Comparison of ENCODE assay signal across 1 cellular context in the genomic region with DNA sequence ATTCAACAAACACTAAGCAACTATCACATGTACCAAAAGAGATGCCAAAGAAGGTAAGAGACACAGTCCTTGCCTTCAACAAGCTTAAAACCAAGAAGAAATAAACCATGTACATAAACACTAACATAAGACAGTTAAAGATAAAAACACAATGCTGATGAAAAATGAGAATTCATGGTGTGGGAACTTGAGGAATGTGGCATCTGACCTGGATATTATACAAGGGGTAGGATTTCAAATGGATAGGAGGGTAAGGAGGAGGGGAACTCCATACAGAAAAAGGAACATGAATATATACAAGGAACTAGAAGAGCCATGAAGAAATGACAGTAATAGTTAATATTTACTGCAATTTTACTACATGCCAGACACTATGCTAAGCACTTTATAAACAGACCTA.
TF ChIP-seq lines count a peak whose summit lies in the region.

No MANE protein-coding gene starts in this region.

TF ChIP-seq in IMR-90, 13 proteins besides CTCF, POLR2A, EP300 and RAD21 (continued from another document):
- TF ChIP-seq, protein P1, sequence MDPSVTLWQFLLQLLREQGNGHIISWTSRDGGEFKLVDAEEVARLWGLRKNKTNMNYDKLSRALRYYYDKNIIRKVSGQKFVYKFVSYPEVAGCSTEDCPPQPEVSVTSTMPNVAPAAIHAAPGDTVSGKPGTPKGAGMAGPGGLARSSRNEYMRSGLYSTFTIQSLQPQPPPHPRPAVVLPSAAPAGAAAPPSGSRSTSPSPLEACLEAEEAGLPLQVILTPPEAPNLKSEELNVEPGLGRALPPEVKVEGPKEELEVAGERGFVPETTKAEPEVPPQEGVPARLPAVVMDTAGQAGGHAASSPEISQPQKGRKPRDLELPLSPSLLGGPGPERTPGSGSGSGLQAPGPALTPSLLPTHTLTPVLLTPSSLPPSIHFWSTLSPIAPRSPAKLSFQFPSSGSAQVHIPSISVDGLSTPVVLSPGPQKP (IDR thresholded peaks at IDR 0.05; ENCODE audit: borderline replicate concordance, low read depth, low read length), result no peak
